Comparison of ENCODE assay signal across 18 cellular contexts in genomic region chr2:240245706-240246105, GRCh38.
DNase-seq lines count a peak whose midpoint lies in the region; ATAC-seq, FAIRE-seq and TF ChIP-seq lines count a peak whose summit lies in the region.
"Had no signal": no experiment of that assay in that cellular context is flagged by ENCODE, and none has a peak within 500 bp of the region (broad histone marks: within the 10 kb centered on the region; RNA-seq: fewer than 3 reads in every experiment).

No MANE protein-coding gene starts in this region.

- H3K36me3 ChIP-seq in astrocyte (ENCODE audit: insufficient read depth, low read length) (no peaks in the 10 kb centered on the region), transverse colon (no peaks in the 10 kb centered on the region)

- no peak overlapping the region for H3K4me3 Mint-ChIP-seq in astrocyte (ENCODE audit: unreplicated experiment)
- H3K4me3 Mint-ChIP-seq: activated T-helper 1 cell treated with anti-CD3 and anti-CD28 coated beads, Interleukin-12 subunit alpha, Interleukin-12 subunit beta, Interleukin-2, Interleukin-4 antibody, amounts not matched to agents 30 ng/mL and 10 ng/mL and 1 ng/mL, durations not matched to agents 14 hours and 24 hours and 36 hours had no signal

- H3K9me3 ChIP-seq in astrocyte (ENCODE audit: insufficient read depth, low read depth, low read length) (no peaks in the 10 kb centered on the region), transverse colon (no peaks in the 10 kb centered on the region)

- DNase-seq in GM03348 (ENCODE audit: low spot score) (peak; percentile 3), astrocyte (ENCODE audit: low read depth) (no peak), left ventricle myocardium superior (peak; percentile 81), sciatic nerve (ENCODE audit: low spot score) (no peak), transverse colon (no peak), NCI-H2196 treated with DMSO at 0.1 percent for 48 hours (lab: John Stamatoyannopoulos, UW; ENCODE audit: unreplicated experiment) (no peak)
- no peak for DNase-seq in stimulated activated CD4-positive, alpha-beta T cell treated with anti-CD3 and anti-CD28 coated beads, Interleukin-12 subunit alpha, Interleukin-12 subunit beta, amount 100 ng/mL, for 4 hours
- DNase-seq: amniotic stem cell, dermis blood vessel endothelial cell, DND-41, Kasumi-1, NCI-H1436, NCI-H748 treated with DMSO at 0.1 percent for 48 hours, nucleus accumbens, RPMI8226 had no signal

- H3K4me1 Mint-ChIP-seq in astrocyte (ENCODE audit: low read depth, unreplicated experiment): peaks cover 13% of the 10 kb centered on the region

- TF ChIP-seq POLR2A in transverse colon (IDR thresholded peaks at IDR 0.05): no peak

- H3K27me3 ChIP-seq in astrocyte (ENCODE audit: insufficient read depth, low read length) (no peaks in the 10 kb centered on the region), transverse colon (no peaks in the 10 kb centered on the region)

- 86% methylated on average over 21 of the region's 23 CpGs; no CpG with 5 or more reads in 1 of the 2 donors for WGBS in transverse colon (ENCODE audit: low coverage in 1 of 2), 2 donors

- no peak overlapping the region for H3K27ac Mint-ChIP-seq in astrocyte (ENCODE audit: unreplicated experiment)
- H3K27ac Mint-ChIP-seq: activated T-helper 1 cell treated with anti-CD3 and anti-CD28 coated beads, Interleukin-12 subunit alpha, Interleukin-12 subunit beta, Interleukin-2, Interleukin-4 antibody, amounts not matched to agents 30 ng/mL and 10 ng/mL and 1 ng/mL, durations not matched to agents 14 hours and 24 hours and 36 hours had no signal

- H3K27me3 Mint-ChIP-seq in astrocyte (ENCODE audit: low read depth, unreplicated experiment): peaks cover 6% of the 10 kb centered on the region

- TF ChIP-seq CTCF in astrocyte (IDR thresholded peaks at IDR 0.05; ENCODE audit: insufficient read depth, low read depth, low read length): no peak
- no peak for TF ChIP-seq CTCF in transverse colon (IDR thresholded peaks at IDR 0.05)

- H3K4me1 ChIP-seq in astrocyte (ENCODE audit: insufficient read depth, low read length) (peaks cover 8% of the 10 kb centered on the region), transverse colon (peaks cover under 1 to 6% (median 4%) of the 10 kb centered on the region in 4 donors)

- no peak overlapping the region for H3K27ac ChIP-seq in astrocyte (ENCODE audit: low read depth, low read length)
- no peak overlapping the region for H3K27ac ChIP-seq in transverse colon

- no peak overlapping the region for H2AFZ ChIP-seq in astrocyte (ENCODE audit: low read depth, low read length)

- peaks cover 2% of the 10 kb centered on the region for H3K36me3 Mint-ChIP-seq in astrocyte (ENCODE audit: low read depth, unreplicated experiment)

- intact Hi-C loops in left ventricle myocardium superior (cut with micrococcal nuclease): no loop called here
- intact Hi-C loops in sciatic nerve (cut with DNase I): no loop called here
- intact Hi-C loops in transverse colon (cut with DNase I; ENCODE audit: low total_unique reads): no loop called here

- H4K20me1 ChIP-seq in astrocyte (ENCODE audit: insufficient read depth, low read length): no peaks in the 10 kb centered on the region

- H3K4me3 ChIP-seq in astrocyte (ENCODE audit: insufficient read depth, low read depth, low read length): no peak overlapping the region
- no peak overlapping the region for H3K4me3 ChIP-seq in transverse colon

- no peak for FAIRE-seq in astrocyte (lab: Jason Lieb, UNC)

- peak; percentile 64 for ATAC-seq in left ventricle myocardium superior
- ATAC-seq in sciatic nerve: peak; percentile 44
- ATAC-seq in GM21576 (IDR thresholded peaks at IDR 0.05; ENCODE audit: unreplicated experiment): no peak
- ATAC-seq: HCT116 had no signal

- no peaks in the 10 kb centered on the region for H3K79me2 ChIP-seq in astrocyte (ENCODE audit: insufficient read depth, low read length)

- H3K4me2 ChIP-seq in astrocyte (ENCODE audit: low read length): peak overlapping the region; percentile 30

- in situ Hi-C loops in transverse colon (cut with MboI; ENCODE audit: low pct_ligation_motif_present in 1 of 4, low pct_unique_long_range_greater_than_20kb in 1 of 4, low sequenced_read_pairs in 3 of 4): loop anchor here in 1 of 4 donors (25.0 kb wide), 1 partner anchor 192 kb away; the partner anchor contains the start of gene GPC1

- H3K9ac ChIP-seq in astrocyte (ENCODE audit: low read length): no peak overlapping the region

- no peak for TF ChIP-seq EP300 in transverse colon (IDR thresholded peaks at IDR 0.05; ENCODE audit: low read depth)

- peaks cover 3% of the 10 kb centered on the region for H3K9me3 Mint-ChIP-seq in astrocyte (ENCODE audit: unreplicated experiment)
- H3K9me3 Mint-ChIP-seq: activated T-helper 1 cell treated with anti-CD3 and anti-CD28 coated beads, Interleukin-12 subunit alpha, Interleukin-12 subunit beta, Interleukin-2, Interleukin-4 antibody, amounts not matched to agents 30 ng/mL and 10 ng/mL and 1 ng/mL, durations not matched to agents 14 hours and 24 hours and 36 hours had no signal

Comparison
In these comparisons a context has a peak if more than half of its experiments do, and no peak if none do; other contexts are left out.
1. DNase-seq: peak in GM03348 (single experiment) and left ventricle myocardium superior (single experiment); none in astrocyte (single experiment), sciatic nerve (single experiment), stimulated activated CD4-positive, alpha-beta T cell treated with anti-CD3 and anti-CD28 coated beads, Interleukin-12 subunit alpha, Interleukin-12 subunit beta, amount 100 ng/mL, for 4 hours (single experiment), transverse colon (single experiment) and NCI-H2196 treated with DMSO at 0.1 percent for 48 hours (single experiment).